30 cellular contexts compared by ENCODE assay signal in genomic region chr5:137176609-137177008, GRCh38.
"Had no signal": no experiment of that assay in that cellular context is flagged by ENCODE, and none has a peak within 500 bp of the region (broad histone marks: within the 10 kb centered on the region; RNA-seq: fewer than 3 reads in every experiment).

No MANE protein-coding gene starts in this region.

- H3K4me3 ChIP-seq: adrenal gland, ascending aorta, body of pancreas, breast epithelium, cardiac muscle cell had no signal

- H3K36me3 ChIP-seq: adrenal gland, ascending aorta, brain microvascular endothelial cell, breast epithelium, cardiac muscle cell had no signal

- H3K27ac ChIP-seq: adrenal gland, ascending aorta, body of pancreas, brain microvascular endothelial cell, breast epithelium, cardiac muscle cell had no signal

- ATAC-seq: activated naive CD4-positive, alpha-beta T cell treated with anti-CD3 and anti-CD28 coated beads, Interleukin-2, amount 50 U/mL, for 72 hours; activated naive CD8-positive, alpha-beta T cell treated with anti-CD3 and anti-CD28 coated beads, Interleukin-2, amount 50 U/mL, for 24 hours; activated T-cell treated with anti-CD3 and anti-CD28 coated beads, Interleukin-2, amount 50 U/mL, for 4 hours; activated T-cell treated with anti-CD3 and anti-CD28 coated beads, Interleukin-2, amount 50 U/mL, for 72 hours; activated T-helper 17 cell treated with anti-CD3 and anti-CD28 coated beads, Interleukin-2, amount 50 U/mL, for 72 hours; body of pancreas had no signal

- DNase-seq: activated effector memory CD4-positive, alpha-beta T cell treated with anti-CD3 and anti-CD28 coated beads, Interleukin-2, amount 50 U/mL, for 16 hours; activated effector memory CD4-positive, alpha-beta T cell treated with Interleukin-2 at 50 U/mL for 16 hours; activated gamma-delta T cell; activated gamma-delta T cell treated with Interleukin-2 at 50 U/mL for 16 hours; activated naive CD4-positive, alpha-beta T cell; activated naive CD4-positive, alpha-beta T cell treated with anti-CD3 and anti-CD28 coated beads for 36 hours; activated naive CD4-positive, alpha-beta T cell treated with anti-CD3 and anti-CD28 coated beads, Interleukin-2, amount 10 ng/mL, durations not matched to agents 7 days and 5 days; activated naive CD4-positive, alpha-beta T cell treated with anti-CD3 and anti-CD28 coated beads, Interleukin-2, amount 50 U/mL, for 16 hours; activated naive CD4-positive, alpha-beta T cell treated with Interleukin-2 at 50 U/mL for 16 hours; activated naive CD8-positive, alpha-beta T cell treated with anti-CD3 and anti-CD28 coated beads for 36 hours; activated naive CD8-positive, alpha-beta T cell treated with anti-CD3 and anti-CD28 coated beads, Interleukin-2, amount 10 ng/mL, durations not matched to agents 7 days and 5 days; activated naive CD8-positive, alpha-beta T cell treated with anti-CD3 and anti-CD28 coated beads, Interleukin-2, amount 50 U/mL, for 24 hours; activated T-cell treated with anti-CD3 and anti-CD28 coated beads, Interleukin-2, amount 50 U/mL, for 24 hours; activated T-cell treated with anti-CD3 and anti-CD28 coated beads, Interleukin-2, amount 50 U/mL, for 4 hours; activated T-cell treated with anti-CD3 and anti-CD28 coated beads, Interleukin-2, amount 50 U/mL, for 48 hours; activated T-cell treated with anti-CD3 and anti-CD28 coated beads, Interleukin-2, amount 50 U/mL, for 72 hours; adrenal gland; amniotic stem cell; amygdala; anterior cingulate cortex; aorta; brain microvascular endothelial cell; central memory CD4-positive, alpha-beta T cell; cerebellar nuclear complex had no signal

- H3K4me1 ChIP-seq: adrenal gland, ascending aorta, breast epithelium had no signal

- H3K27me3 ChIP-seq: adrenal gland, ascending aorta, body of pancreas, brain microvascular endothelial cell, breast epithelium, cardiac muscle cell had no signal

- H3K9me3 ChIP-seq: adrenal gland, ascending aorta, body of pancreas, breast epithelium had no signal
